Comparison of ENCODE assay signal across 8 cellular contexts in the genomic region with DNA sequence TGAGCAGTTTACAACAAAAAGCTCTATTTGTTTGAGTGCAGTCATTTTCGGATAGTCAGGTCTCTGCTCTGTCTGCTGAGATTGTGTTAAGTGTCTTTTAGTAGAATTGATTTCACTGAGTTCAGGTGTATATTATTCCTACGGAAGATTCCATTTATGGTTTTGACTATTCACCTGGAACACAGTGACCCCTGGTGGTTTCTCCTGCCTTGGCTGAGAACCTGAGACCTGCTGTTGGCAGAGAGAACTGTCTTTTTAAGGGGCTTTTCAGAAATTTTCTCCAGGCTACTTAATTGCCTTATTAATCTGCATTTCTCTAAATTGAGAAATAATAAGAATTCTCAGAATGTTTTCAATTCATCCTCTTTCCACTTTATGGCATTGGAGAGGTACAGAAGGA.
DNase-seq lines count a peak whose midpoint lies in the region; ATAC-seq and TF ChIP-seq lines count a peak whose summit lies in the region.

No MANE protein-coding gene starts in this region.

- H3K4me3 ChIP-seq in Jurkat, Clone E6-1 (ENCODE audit: low read length), result no peak overlapping the region
- H3K4me3 ChIP-seq in right lobe of liver, result no peak overlapping the region

- H3K27ac ChIP-seq in right lobe of liver, result no peak overlapping the region

- TF ChIP-seq POLR2A in right lobe of liver (IDR thresholded peaks at IDR 0.05), result no peak

- no peaks in the 10 kb centered on the region for H3K27me3 ChIP-seq in right lobe of liver

- ATAC-seq in right lobe of liver (peak; percentile 65 to 78 (median 67)), GM19467 (IDR thresholded peaks at IDR 0.05; ENCODE audit: unreplicated experiment) (no peak), GM18519 (IDR thresholded peaks at IDR 0.05; ENCODE audit: low FRiP score, unreplicated experiment) (no peak)

- DNase-seq in NCI-H1417 (lab: John Stamatoyannopoulos, UW), result peak; percentile 9 to 61 (median 52)
- no peak for DNase-seq in NCI-H1417 treated with DMSO at 0.1 percent for 48 hours (lab: John Stamatoyannopoulos, UW)
- DNase-seq in Jurkat, Clone E6-1 (ENCODE audit: low read depth, low spot score), result peak; percentile 10
- DNase-seq in activated CD4-positive, alpha-beta T cell treated with anti-CD3 and anti-CD28 coated beads, Interleukin-2, amount 50 U/mL, for 1 hour, result peak; percentile 4
- peak in 1 of 3 donors; percentile 23 for DNase-seq in right lobe of liver
- DNase-seq in DMS79 treated with DMSO at 0.1 percent for 48 hours (lab: John Stamatoyannopoulos, UW), result no peak

- WGBS in right lobe of liver (ENCODE audit: insufficient coverage, low coverage, low lambda C conversion rate, missing lambda C conversion rate), result 29% methylated on average over 2 of the region's 2 CpGs

- peak; percentile 53 to 76 (median 65) for TF ChIP-seq CTCF in right lobe of liver (IDR thresholded peaks at IDR 0.05)

- H3K4me1 ChIP-seq in right lobe of liver, result no peaks in the 10 kb centered on the region

- intact Hi-C loops in right lobe of liver (cut with DNase I), result no loop called here

- no peaks in the 10 kb centered on the region for H3K36me3 ChIP-seq in right lobe of liver

- H3K9me3 ChIP-seq in right lobe of liver, result no peaks in the 10 kb centered on the region

Comparison
In these comparisons a context has a peak if more than half of its experiments do, and no peak if none do; other contexts are left out.
1. DNase-seq: peak in NCI-H1417 (3 of 3), Jurkat, Clone E6-1 (single experiment) and activated CD4-positive, alpha-beta T cell treated with anti-CD3 and anti-CD28 coated beads, Interleukin-2, amount 50 U/mL, for 1 hour (single experiment); none in NCI-H1417 treated with DMSO at 0.1 percent for 48 hours (single experiment) and DMS79 treated with DMSO at 0.1 percent for 48 hours (single experiment).
2. ATAC-seq: peak in right lobe of liver (4 of 4); none in GM19467 (single experiment) and GM18519 (single experiment).